21 cellular contexts compared by ENCODE assay signal in genomic region chr21:34921151-34921550, GRCh38.
"Had no signal": no experiment of that assay in that cellular context is flagged by ENCODE, and none has a peak within 500 bp of the region (broad histone marks: within the 10 kb centered on the region; RNA-seq: fewer than 3 reads in every experiment).

No MANE protein-coding gene starts in this region.

- H3K36me3 ChIP-seq: heart left ventricle, neural progenitor cell, ovary, suprapubic skin, thyroid gland had no signal

- H3K4me1 Mint-ChIP-seq: neural progenitor cell had no signal

- H3K27ac Mint-ChIP-seq: neural progenitor cell, progenitor cell of endocrine pancreas, type B pancreatic cell had no signal

- H3K27ac ChIP-seq: dorsolateral prefrontal cortex, heart left ventricle, neural progenitor cell, ovary, suprapubic skin, thyroid gland had no signal

- H3K27me3 ChIP-seq: neural progenitor cell, ovary, suprapubic skin, thyroid gland had no signal

- H3K4me1 ChIP-seq: heart left ventricle, neural progenitor cell, suprapubic skin, thyroid gland had no signal

- H3K4me3 ChIP-seq: dorsolateral prefrontal cortex, heart left ventricle, lung, neural progenitor cell, ovary, suprapubic skin, thyroid gland had no signal

- H3K4me3 Mint-ChIP-seq: natural killer cell treated with Interleukin-12 subunit alpha and Interleukin-12 subunit beta and Interleukin-15 and Interleukin-18, amount 100 ng/mL, for 72 hours; neural progenitor cell; type B pancreatic cell had no signal

- DNase-seq: dorsolateral prefrontal cortex; effector CD8-positive, alpha-beta T cell; heart left ventricle; hippocampal formation; left colon; left ventricle myocardium superior; mesenchymal stem cell; midbrain; nucleus accumbens; ovary; right cardiac atrium; small intestine; stimulated activated CD4-positive, alpha-beta T cell treated with anti-CD3 and anti-CD28 coated beads, Interleukin-12 subunit alpha, Interleukin-12 subunit beta, amount 100 ng/mL, for 4 hours; stimulated activated naive CD8-positive, alpha-beta T cell treated with anti-CD3 and anti-CD28 coated beads, Interleukin-15, Interleukin-2, amounts not matched to agents 100 U/mL and 50 U/mL, for 24 hours; thyroid gland had no signal

- H3K36me3 Mint-ChIP-seq: neural progenitor cell, type B pancreatic cell had no signal

- H3K9me3 Mint-ChIP-seq: type B pancreatic cell had no signal

- H3K4me2 ChIP-seq: neural progenitor cell had no signal

- ATAC-seq: heart left ventricle; left colon; left ventricle myocardium superior; natural killer cell treated with Interleukin-12 subunit alpha and Interleukin-12 subunit beta and Interleukin-15 and Interleukin-18, amount 100 ng/mL, for 72 hours; right cardiac atrium; stimulated activated naive CD8-positive, alpha-beta T cell treated with anti-CD3 and anti-CD28 coated beads, Interleukin-15, Interleukin-2, amounts not matched to agents 100 U/mL and 50 U/mL, for 24 hours had no signal

- H3K9me3 ChIP-seq: heart left ventricle, ovary, suprapubic skin, thyroid gland had no signal

- H3K27me3 Mint-ChIP-seq: natural killer cell treated with Interleukin-12 subunit alpha and Interleukin-12 subunit beta and Interleukin-15 and Interleukin-18, amount 100 ng/mL, for 72 hours had no signal

- H3K9ac ChIP-seq: neural progenitor cell had no signal
